ENCODE assay signal across 1 cellular context in the genomic region with DNA sequence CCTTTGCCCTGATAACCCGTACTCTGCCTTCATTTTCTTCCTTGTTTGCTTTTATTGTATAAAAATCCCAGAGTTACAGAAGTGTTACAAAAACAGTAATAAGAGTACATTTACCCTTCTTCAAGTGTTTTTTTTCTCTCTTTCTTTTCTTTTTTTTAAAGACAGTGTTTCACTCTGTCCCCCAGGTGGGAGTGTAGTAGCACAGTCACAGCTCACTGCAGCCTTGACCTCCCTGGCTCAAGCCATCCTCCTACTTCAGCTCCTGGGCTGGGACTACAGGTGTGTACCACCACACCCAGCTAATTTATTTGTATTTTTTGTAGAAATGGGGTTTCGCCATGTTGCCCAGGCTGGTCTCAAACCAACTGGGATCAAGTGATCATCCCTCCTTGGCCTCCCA.
TF ChIP-seq lines count a peak whose summit lies in the region.

No MANE protein-coding gene starts in this region.

TF ChIP-seq in GM23338, 12 proteins besides CTCF, POLR2A, EP300 and RAD21 (continued from another document):
- TF ChIP-seq, protein P1, sequence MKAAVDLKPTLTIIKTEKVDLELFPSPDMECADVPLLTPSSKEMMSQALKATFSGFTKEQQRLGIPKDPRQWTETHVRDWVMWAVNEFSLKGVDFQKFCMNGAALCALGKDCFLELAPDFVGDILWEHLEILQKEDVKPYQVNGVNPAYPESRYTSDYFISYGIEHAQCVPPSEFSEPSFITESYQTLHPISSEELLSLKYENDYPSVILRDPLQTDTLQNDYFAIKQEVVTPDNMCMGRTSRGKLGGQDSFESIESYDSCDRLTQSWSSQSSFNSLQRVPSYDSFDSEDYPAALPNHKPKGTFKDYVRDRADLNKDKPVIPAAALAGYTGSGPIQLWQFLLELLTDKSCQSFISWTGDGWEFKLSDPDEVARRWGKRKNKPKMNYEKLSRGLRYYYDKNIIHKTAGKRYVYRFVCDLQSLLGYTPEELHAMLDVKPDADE (IDR thresholded peaks at IDR 0.05) = no peak
- TF ChIP-seq ZNF114 (CRISPR knock-in tag; IDR thresholded peaks at IDR 0.05) (no peak), ZNF331 (CRISPR knock-in tag; IDR thresholded peaks at IDR 0.05; ENCODE audit: low read depth) (no peak), CREB1 (CRISPR knock-in tag; IDR thresholded peaks at IDR 0.05; ENCODE audit: low read depth) (no peak)
- TF ChIP-seq, protein P2, sequence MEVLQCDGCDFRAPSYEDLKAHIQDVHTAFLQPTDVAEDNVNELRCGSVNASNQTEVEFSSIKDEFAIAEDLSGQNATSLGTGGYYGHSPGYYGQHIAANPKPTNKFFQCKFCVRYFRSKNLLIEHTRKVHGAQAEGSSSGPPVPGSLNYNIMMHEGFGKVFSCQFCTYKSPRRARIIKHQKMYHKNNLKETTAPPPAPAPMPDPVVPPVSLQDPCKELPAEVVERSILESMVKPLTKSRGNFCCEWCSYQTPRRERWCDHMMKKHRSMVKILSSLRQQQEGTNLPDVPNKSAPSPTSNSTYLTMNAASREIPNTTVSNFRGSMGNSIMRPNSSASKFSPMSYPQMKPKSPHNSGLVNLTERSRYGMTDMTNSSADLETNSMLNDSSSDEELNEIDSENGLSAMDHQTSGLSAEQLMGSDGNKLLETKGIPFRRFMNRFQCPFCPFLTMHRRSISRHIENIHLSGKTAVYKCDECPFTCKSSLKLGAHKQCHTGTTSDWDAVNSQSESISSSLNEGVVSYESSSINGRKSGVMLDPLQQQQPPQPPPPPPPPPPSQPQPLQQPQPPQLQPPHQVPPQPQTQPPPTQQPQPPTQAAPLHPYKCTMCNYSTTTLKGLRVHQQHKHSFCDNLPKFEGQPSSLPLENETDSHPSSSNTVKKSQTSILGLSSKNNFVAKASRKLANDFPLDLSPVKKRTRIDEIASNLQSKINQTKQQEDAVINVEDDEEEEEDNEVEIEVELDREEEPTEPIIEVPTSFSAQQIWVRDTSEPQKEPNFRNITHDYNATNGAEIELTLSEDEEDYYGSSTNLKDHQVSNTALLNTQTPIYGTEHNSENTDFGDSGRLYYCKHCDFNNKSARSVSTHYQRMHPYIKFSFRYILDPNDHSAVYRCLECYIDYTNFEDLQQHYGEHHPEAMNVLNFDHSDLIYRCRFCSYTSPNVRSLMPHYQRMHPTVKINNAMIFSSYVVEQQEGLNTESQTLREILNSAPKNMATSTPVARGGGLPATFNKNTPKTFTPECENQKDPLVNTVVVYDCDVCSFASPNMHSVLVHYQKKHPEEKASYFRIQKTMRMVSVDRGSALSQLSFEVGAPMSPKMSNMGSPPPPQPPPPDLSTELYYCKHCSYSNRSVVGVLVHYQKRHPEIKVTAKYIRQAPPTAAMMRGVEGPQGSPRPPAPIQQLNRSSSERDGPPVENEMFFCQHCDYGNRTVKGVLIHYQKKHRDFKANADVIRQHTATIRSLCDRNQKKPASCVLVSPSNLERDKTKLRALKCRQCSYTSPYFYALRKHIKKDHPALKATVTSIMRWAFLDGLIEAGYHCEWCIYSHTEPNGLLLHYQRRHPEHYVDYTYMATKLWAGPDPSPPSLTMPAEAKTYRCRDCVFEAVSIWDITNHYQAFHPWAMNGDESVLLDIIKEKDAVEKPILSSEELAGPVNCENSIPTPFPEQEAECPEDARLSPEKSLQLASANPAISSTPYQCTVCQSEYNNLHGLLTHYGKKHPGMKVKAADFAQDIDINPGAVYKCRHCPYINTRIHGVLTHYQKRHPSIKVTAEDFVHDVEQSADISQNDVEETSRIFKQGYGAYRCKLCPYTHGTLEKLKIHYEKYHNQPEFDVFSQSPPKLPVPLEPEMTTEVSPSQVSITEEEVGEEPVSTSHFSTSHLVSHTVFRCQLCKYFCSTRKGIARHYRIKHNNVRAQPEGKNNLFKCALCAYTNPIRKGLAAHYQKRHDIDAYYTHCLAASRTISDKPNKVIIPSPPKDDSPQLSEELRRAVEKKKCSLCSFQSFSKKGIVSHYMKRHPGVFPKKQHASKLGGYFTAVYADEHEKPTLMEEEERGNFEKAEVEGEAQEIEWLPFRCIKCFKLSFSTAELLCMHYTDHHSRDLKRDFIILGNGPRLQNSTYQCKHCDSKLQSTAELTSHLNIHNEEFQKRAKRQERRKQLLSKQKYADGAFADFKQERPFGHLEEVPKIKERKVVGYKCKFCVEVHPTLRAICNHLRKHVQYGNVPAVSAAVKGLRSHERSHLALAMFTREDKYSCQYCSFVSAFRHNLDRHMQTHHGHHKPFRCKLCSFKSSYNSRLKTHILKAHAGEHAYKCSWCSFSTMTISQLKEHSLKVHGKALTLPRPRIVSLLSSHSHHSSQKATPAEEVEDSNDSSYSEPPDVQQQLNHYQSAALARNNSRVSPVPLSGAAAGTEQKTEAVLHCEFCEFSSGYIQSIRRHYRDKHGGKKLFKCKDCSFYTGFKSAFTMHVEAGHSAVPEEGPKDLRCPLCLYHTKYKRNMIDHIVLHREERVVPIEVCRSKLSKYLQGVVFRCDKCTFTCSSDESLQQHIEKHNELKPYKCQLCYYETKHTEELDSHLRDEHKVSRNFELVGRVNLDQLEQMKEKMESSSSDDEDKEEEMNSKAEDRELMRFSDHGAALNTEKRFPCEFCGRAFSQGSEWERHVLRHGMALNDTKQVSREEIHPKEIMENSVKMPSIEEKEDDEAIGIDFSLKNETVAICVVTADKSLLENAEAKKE (CRISPR knock-in tag; IDR thresholded peaks at IDR 0.05) = no peak
- TF ChIP-seq, protein P3, sequence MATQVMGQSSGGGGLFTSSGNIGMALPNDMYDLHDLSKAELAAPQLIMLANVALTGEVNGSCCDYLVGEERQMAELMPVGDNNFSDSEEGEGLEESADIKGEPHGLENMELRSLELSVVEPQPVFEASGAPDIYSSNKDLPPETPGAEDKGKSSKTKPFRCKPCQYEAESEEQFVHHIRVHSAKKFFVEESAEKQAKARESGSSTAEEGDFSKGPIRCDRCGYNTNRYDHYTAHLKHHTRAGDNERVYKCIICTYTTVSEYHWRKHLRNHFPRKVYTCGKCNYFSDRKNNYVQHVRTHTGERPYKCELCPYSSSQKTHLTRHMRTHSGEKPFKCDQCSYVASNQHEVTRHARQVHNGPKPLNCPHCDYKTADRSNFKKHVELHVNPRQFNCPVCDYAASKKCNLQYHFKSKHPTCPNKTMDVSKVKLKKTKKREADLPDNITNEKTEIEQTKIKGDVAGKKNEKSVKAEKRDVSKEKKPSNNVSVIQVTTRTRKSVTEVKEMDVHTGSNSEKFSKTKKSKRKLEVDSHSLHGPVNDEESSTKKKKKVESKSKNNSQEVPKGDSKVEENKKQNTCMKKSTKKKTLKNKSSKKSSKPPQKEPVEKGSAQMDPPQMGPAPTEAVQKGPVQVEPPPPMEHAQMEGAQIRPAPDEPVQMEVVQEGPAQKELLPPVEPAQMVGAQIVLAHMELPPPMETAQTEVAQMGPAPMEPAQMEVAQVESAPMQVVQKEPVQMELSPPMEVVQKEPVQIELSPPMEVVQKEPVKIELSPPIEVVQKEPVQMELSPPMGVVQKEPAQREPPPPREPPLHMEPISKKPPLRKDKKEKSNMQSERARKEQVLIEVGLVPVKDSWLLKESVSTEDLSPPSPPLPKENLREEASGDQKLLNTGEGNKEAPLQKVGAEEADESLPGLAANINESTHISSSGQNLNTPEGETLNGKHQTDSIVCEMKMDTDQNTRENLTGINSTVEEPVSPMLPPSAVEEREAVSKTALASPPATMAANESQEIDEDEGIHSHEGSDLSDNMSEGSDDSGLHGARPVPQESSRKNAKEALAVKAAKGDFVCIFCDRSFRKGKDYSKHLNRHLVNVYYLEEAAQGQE (IDR thresholded peaks at IDR 0.05; ENCODE audit: unreplicated experiment) = no peak
